Comparison of ENCODE assay signal across 8 cellular contexts in genomic region chr5:109410389-109411174, GRCh38. TPM values are rescaled to one million over a fixed set of nuclear protein-coding genes. Genes with fewer than 3 reads are reported as not detected.
DNase-seq lines count a peak whose midpoint lies in the region; ATAC-seq and TF ChIP-seq lines count a peak whose summit lies in the region.

No MANE protein-coding gene starts in this region.

- DNase-seq in AG08395 (ENCODE audit: low spot score) (peak; percentile 48), fibroblast of the conjunctiva (ENCODE audit: low read depth) (peak; percentile 84), thoracic aorta (ENCODE audit: low spot score) (peak; percentile 28)
- DNase-seq in activated effector memory CD4-positive, alpha-beta T cell treated with Interleukin-2 at 50 U/mL for 16 hours, result peak; percentile 25
- DNase-seq in natural killer cell treated with Interleukin-12 subunit alpha and Interleukin-12 subunit beta and Interleukin-15 and Interleukin-18, amount 100 ng/mL, for 72 hours (ENCODE audit: low spot score), result peak; percentile 66

- H3K9me3 ChIP-seq in thoracic aorta, result no peaks in the 10 kb centered on the region

- ATAC-seq in GM18867 (IDR thresholded peaks at IDR 0.05; ENCODE audit: unreplicated experiment) (peak; percentile 21), HG03378 (IDR thresholded peaks at IDR 0.05; ENCODE audit: unreplicated experiment) (peak; percentile 13), thoracic aorta (ENCODE audit: insufficient number of reproducible peaks, low FRiP score, low read depth) (no peak)
- ATAC-seq in natural killer cell treated with Interleukin-12 subunit alpha and Interleukin-12 subunit beta and Interleukin-15 and Interleukin-18, amount 100 ng/mL, for 72 hours, result peak; percentile 13 to 15

- TF ChIP-seq CTCF in thoracic aorta (IDR thresholded peaks at IDR 0.05), result no peak

- H3K36me3 ChIP-seq in thoracic aorta, result no peaks in the 10 kb centered on the region

- H3K9me3 Mint-ChIP-seq in natural killer cell treated with Interleukin-12 subunit alpha and Interleukin-12 subunit beta and Interleukin-15 and Interleukin-18, amount 100 ng/mL, for 72 hours, result peaks cover 8% of the 10 kb centered on the region

- H3K4me3 Mint-ChIP-seq in natural killer cell treated with Interleukin-12 subunit alpha and Interleukin-12 subunit beta and Interleukin-15 and Interleukin-18, amount 100 ng/mL, for 72 hours, result peak overlapping the region; percentile 99

- H3K4me1 Mint-ChIP-seq in natural killer cell treated with Interleukin-12 subunit alpha and Interleukin-12 subunit beta and Interleukin-15 and Interleukin-18, amount 100 ng/mL, for 72 hours (ENCODE audit: low read depth in 2 of 2), result peaks cover 37 to 39% of the 10 kb centered on the region in 2 donors

- peaks cover 8% of the 10 kb centered on the region for H3K36me3 Mint-ChIP-seq in natural killer cell treated with Interleukin-12 subunit alpha and Interleukin-12 subunit beta and Interleukin-15 and Interleukin-18, amount 100 ng/mL, for 72 hours

- peaks cover 30 to 43% of the 10 kb centered on the region in 2 donors for H3K4me1 ChIP-seq in thoracic aorta (ENCODE audit: control insufficient read depth in 1 of 2, low read depth in 2 of 2)

- no peaks in the 10 kb centered on the region for H3K27me3 Mint-ChIP-seq in natural killer cell treated with Interleukin-12 subunit alpha and Interleukin-12 subunit beta and Interleukin-15 and Interleukin-18, amount 100 ng/mL, for 72 hours

- H3K27me3 ChIP-seq in thoracic aorta (replicated peaks; ENCODE audit: insufficient read depth), result no peaks in the 10 kb centered on the region

- H3K27ac ChIP-seq in thoracic aorta, result peak overlapping the region; percentile 97 to 98

- peak overlapping the region; percentile 81 for H3K4me3 ChIP-seq in thoracic aorta

- peak overlapping the region; percentile 97 to 98 for H3K27ac Mint-ChIP-seq in natural killer cell treated with Interleukin-12 subunit alpha and Interleukin-12 subunit beta and Interleukin-15 and Interleukin-18, amount 100 ng/mL, for 72 hours

TF ChIP-seq in PFSK-1, 5 proteins besides CTCF, POLR2A, EP300 and RAD21:
- TF ChIP-seq REST (IDR thresholded peaks at IDR 0.05; ENCODE audit: insufficient read depth in 1 of 2, low read depth in 2 of 2, low read length in 2 of 2), result peak in 1 of 2 experiments; percentile 44; a peak in 1 of 4 replicates
- TF ChIP-seq POLR2AphosphoS5 (IDR thresholded peaks at IDR 0.05; ENCODE audit: low read depth, low read length), result peak; percentile 64; the same call in 1 of the 2 replicates
- peak; percentile 73; the same call in 1 of the 2 replicates for TF ChIP-seq SIN3A (IDR thresholded peaks at IDR 0.05; ENCODE audit: borderline replicate concordance, insufficient read depth, low read length)
- peak; percentile 67; the same call in 1 of the 2 replicates for TF ChIP-seq TAF1 (IDR thresholded peaks at IDR 0.05; ENCODE audit: borderline replicate concordance, insufficient read depth, low read length)
- no peak for TF ChIP-seq FOXP2 (optimal IDR thresholded peaks at IDR 0.05; ENCODE audit: borderline replicate concordance, extremely low read depth, extremely low read length, insufficient read depth)

RNA-seq across cellular contexts. Expression of gene PJA2, which starts 0.8 kb away (rescaled TPM):
- 25.7 TPM for polyA plus RNA-seq in PFSK-1 (2012; ENCODE audit: insufficient read length, low read depth)
- total RNA-seq in natural killer cell treated with Interleukin-12 subunit alpha and Interleukin-12 subunit beta and Interleukin-15 and Interleukin-18, amount 100 ng/mL, for 72 hours, result 10 to 100 TPM; 45.4 to 71.8 TPM
- total RNA-seq in thoracic aorta, result 100 to 1,000 TPM; 136 to 155 TPM

Comparison
In these comparisons a context has a peak if more than half of its experiments do, and no peak if none do; other contexts are left out.
1. DNase-seq: peak in every context shown above with its lines; median percentile 84 in fibroblast of the conjunctiva; 66 in natural killer cell treated with Interleukin-12 subunit alpha and Interleukin-12 subunit beta and Interleukin-15 and Interleukin-18, amount 100 ng/mL, for 72 hours; 48 in AG08395; 28 in thoracic aorta; 25 in activated effector memory CD4-positive, alpha-beta T cell treated with Interleukin-2 at 50 U/mL for 16 hours.